ENCODE assay signal across 17 cellular contexts in the genomic region with DNA sequence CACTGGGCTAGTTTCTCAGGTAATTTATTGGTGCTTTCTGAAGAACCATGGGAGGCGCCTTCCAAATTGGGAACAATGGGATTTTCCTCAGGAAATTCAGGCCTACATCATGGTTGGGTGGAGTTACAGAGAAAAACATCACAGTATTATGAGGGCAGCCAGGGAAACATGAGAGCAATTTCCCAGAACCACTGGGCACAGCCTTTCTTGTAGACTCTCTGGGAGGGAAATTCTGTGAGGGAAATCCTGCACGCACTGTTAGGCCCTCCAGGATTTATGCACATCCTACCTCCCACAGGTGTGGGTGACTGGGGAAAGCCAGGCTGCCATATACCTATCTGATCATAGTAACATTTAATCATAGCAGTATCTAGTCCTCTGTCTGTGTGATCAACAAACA. TPM values are rescaled to one million over a fixed set of nuclear protein-coding genes. Genes with fewer than 3 reads are reported as not detected.
DNase-seq lines count a peak whose midpoint lies in the region; ATAC-seq and TF ChIP-seq lines count a peak whose summit lies in the region.
"Had no signal": no experiment of that assay in that cellular context is flagged by ENCODE, and none has a peak within 500 bp of the region (broad histone marks: within the 10 kb centered on the region; RNA-seq: fewer than 3 reads in every experiment).

No MANE protein-coding gene starts in this region.

- H3K4me3 Mint-ChIP-seq in mesothelial cell of epicardium: no peak overlapping the region

- H3K9me3 ChIP-seq in stomach smooth muscle (ENCODE audit: control insufficient read depth in 2 of 2, low read length in 2 of 2) (no peaks in the 10 kb centered on the region), HAP-1 (no peaks in the 10 kb centered on the region)
- H3K9me3 ChIP-seq: mucosa of descending colon, prostate gland had no signal

- H3K27me3 Mint-ChIP-seq in mesothelial cell of epicardium (ENCODE audit: low read depth): no peaks in the 10 kb centered on the region

- DNase-seq in Right ventricle myocardium superior (no peak), mesothelial cell of epicardium (ENCODE audit: low spot score in 2 of 2, unreplicated experiment in 2 of 2) (no peak), GM13976 (ENCODE audit: low spot score) (no peak), HAP-1 (ENCODE audit: low spot score in 2 of 2) (no peak), medulla oblongata (ENCODE audit: extremely low spot score) (no peak)
- DNase-seq: activated CD4-positive, alpha-beta T cell treated with anti-CD3 and anti-CD28 coated beads, Interleukin-2, amount 50 U/mL, for 1 hour; activated T-cell treated with anti-CD3 and anti-CD28 coated beads, Interleukin-2, amount 50 U/mL, for 48 hours; cortex of kidney; mucosa of descending colon; NCI-H1694; NCI-H446 treated with DMSO at 0.1 percent for 48 hours had no signal

- H3K36me3 ChIP-seq in stomach smooth muscle (ENCODE audit: control insufficient read depth in 2 of 2, insufficient read depth in 2 of 2, low read length in 2 of 2) (peaks cover 28 to 40% of the 10 kb centered on the region in 2 donors), HAP-1 (replicated peaks) (no peaks in the 10 kb centered on the region)
- H3K36me3 ChIP-seq: prostate gland had no signal

- peak overlapping the region; percentile 32 for H3K27ac Mint-ChIP-seq in mesothelial cell of epicardium

- intact Hi-C loops in Right ventricle myocardium superior (cut with DNase I): no loop called here

- no peaks in the 10 kb centered on the region for H3K36me3 Mint-ChIP-seq in mesothelial cell of epicardium

- no peak for TF ChIP-seq CTCF in mesothelial cell of epicardium (IDR thresholded peaks at IDR 0.05; ENCODE audit: unreplicated experiment)
- TF ChIP-seq CTCF in GM13976 (IDR thresholded peaks at IDR 0.05; ENCODE audit: borderline replicate concordance, control extremely low read depth, extremely low read depth, insufficient read depth, missing control alignments): no peak

- H3K4me3 ChIP-seq in stomach smooth muscle (ENCODE audit: low read length in 2 of 2): no peak overlapping the region
- H3K4me3 ChIP-seq in HAP-1: no peak overlapping the region
- H3K4me3 ChIP-seq: GM12878, mucosa of descending colon, prostate gland had no signal

- H3K4me1 Mint-ChIP-seq in mesothelial cell of epicardium: peaks cover 38% of the 10 kb centered on the region

- H3K27ac ChIP-seq in cingulate gyrus (ENCODE audit: low read depth, low read length) (peak overlapping the region; percentile 35), stomach smooth muscle (ENCODE audit: low read length) (peak overlapping the region; percentile 70)

- no peaks in the 10 kb centered on the region for H3K9me3 Mint-ChIP-seq in mesothelial cell of epicardium

- in situ Hi-C loops in GM13976 (cut with MboI; ENCODE audit: low sequenced_read_pairs, unreplicated experiment) (no loop called here), HAP-1 (cut with MboI; ENCODE audit: low sequenced_read_pairs) (no loop called here)

- H3K27me3 ChIP-seq in stomach smooth muscle (ENCODE audit: control insufficient read depth in 1 of 2, insufficient read depth in 2 of 2, low read length in 2 of 2): no peaks in the 10 kb centered on the region
- no peaks in the 10 kb centered on the region for H3K27me3 ChIP-seq in HAP-1 (ENCODE audit: low read depth)

- H3K9ac ChIP-seq in stomach smooth muscle (ENCODE audit: low read length in 2 of 2): peak overlapping the region in 1 of 2 donors; percentile 7

- ATAC-seq in Right ventricle myocardium superior (ENCODE audit: poor library complexity): peak; percentile 5
- no peak for ATAC-seq in HG02884 (IDR thresholded peaks at IDR 0.05; ENCODE audit: unreplicated experiment)
- ATAC-seq: GM12878, mucosa of descending colon had no signal

- H3K4me1 ChIP-seq in stomach smooth muscle (ENCODE audit: control insufficient read depth, insufficient read depth, low read length): peaks cover 22% of the 10 kb centered on the region
- H3K4me1 ChIP-seq in HAP-1: no peaks in the 10 kb centered on the region
- H3K4me1 ChIP-seq: prostate gland had no signal

RNA-seq across cellular contexts. Expression of gene POPDC2, which starts 13.2 kb away (rescaled TPM):
- total RNA-seq in Right ventricle myocardium superior: 538 TPM
- 3.4 to 3.5 TPM (median 3.5 TPM) in 3 replicates for total RNA-seq in mesothelial cell of epicardium

RNA-seq across cellular contexts. Expression of gene COX17, which starts 30.0 kb away (rescaled TPM):
- 168 TPM for total RNA-seq in Right ventricle myocardium superior
- 16.0 to 18.1 TPM (median 17.3 TPM) in 3 replicates for total RNA-seq in mesothelial cell of epicardium

RNA-seq across cellular contexts. Expression of gene PLA1A, which starts 49.5 kb away (rescaled TPM):
- 1.6 TPM for total RNA-seq in Right ventricle myocardium superior
- not detected in 3 replicates for total RNA-seq in mesothelial cell of epicardium

RNA-seq across cellular contexts. Expression of gene CFAP91, which starts 55.6 kb away (rescaled TPM):
- 0.75 TPM for total RNA-seq in Right ventricle myocardium superior
- total RNA-seq in mesothelial cell of epicardium: 7.1 to 10.9 TPM (median 8.7 TPM) in 3 replicates
- total RNA-seq: SK-MEL-5 had no signal

Comparison
In these comparisons a context has a peak if more than half of its experiments do, and no peak if none do; other contexts are left out.
1. RNA of gene POPDC2, which starts 13.2 kb away (total RNA-seq): 538 TPM in Right ventricle myocardium superior (single experiment); 3.4 to 3.5 TPM in mesothelial cell of epicardium; every median in the first group is over 100 times any median in the second.